In genomic region chr19:35557539-35558399, GRCh38 we compare ENCODE assay signal across 7 cellular contexts. TPM values are rescaled to one million over a fixed set of nuclear protein-coding genes. Genes with fewer than 3 reads are reported as not detected.
DNase-seq lines count a peak whose midpoint lies in the region; ATAC-seq, FAIRE-seq and TF ChIP-seq lines count a peak whose summit lies in the region.

No MANE protein-coding gene starts in this region.

- H3K9me3 ChIP-seq in iPS-20b (ENCODE audit: insufficient read depth, low read depth, low read length), result no peaks in the 10 kb centered on the region

- no peak for TF ChIP-seq CTCF in astrocyte of the cerebellum (IDR thresholded peaks at IDR 0.05; ENCODE audit: low read depth, low read length, missing control alignments)

- in situ Hi-C loops in SK-MEL-5 (cut with HindIII; ENCODE audit: low pct_unique_long_range_greater_than_20kb, low sequenced_read_pairs) (no loop called here), astrocyte of the cerebellum (cut with HindIII; ENCODE audit: low sequenced_read_pairs) (no loop called here)

- peaks cover 50% of the 10 kb centered on the region for H3K27me3 ChIP-seq in iPS-20b (ENCODE audit: insufficient read depth, low read length)

- no peak for ATAC-seq in HG03460 (IDR thresholded peaks at IDR 0.05; ENCODE audit: unreplicated experiment)

- no peaks in the 10 kb centered on the region for H3K36me3 ChIP-seq in iPS-20b (ENCODE audit: insufficient read depth, low read depth, low read length)

- H3K4me3 ChIP-seq in astrocyte of the cerebellum (ENCODE audit: low read depth, low read length) (peak overlapping the region; percentile 36), iPS-20b (ENCODE audit: low read length) (peak overlapping the region; percentile 84)

- H3K4me1 ChIP-seq in iPS-20b (ENCODE audit: insufficient read depth, low read length), result no peaks in the 10 kb centered on the region

- no peak overlapping the region for H3K27ac ChIP-seq in iPS-20b (ENCODE audit: low read length)

- DNase-seq in GM18507 (ENCODE audit: extremely low spot score, insufficient read length, low read depth), result peak; percentile 20
- DNase-seq in SK-MEL-5 (ENCODE audit: low read depth, low spot score), result peak; percentile 91
- no peak for DNase-seq in astrocyte of the cerebellum (ENCODE audit: low read depth)
- DNase-seq in stimulated activated CD4-positive, alpha-beta T cell treated with anti-CD3 and anti-CD28 coated beads, Interleukin-15, amount 100 ng/mL, for 48 hours (ENCODE audit: low read depth in 2 of 2), result peak; percentile 35 to 46
- DNase-seq in SIG-M5 (lab: John Stamatoyannopoulos, UW), result no peak

- FAIRE-seq in GM18507 (lab: Jason Lieb, UNC), result peak; percentile 38

- H3K9ac ChIP-seq in iPS-20b (ENCODE audit: low read depth, low read length), result peak overlapping the region; percentile 64; the same call in 1 of the 2 replicates

RNA-seq across cellular contexts. Expression of gene ATP4A, which starts 5.7 kb away (rescaled TPM):
- not detected in 2 replicates for total RNA-seq in SK-MEL-5 (2014; rRNA removed; shearing (Covaris generic))
- 0.03 and 0.11 TPM in 2 replicates for polyA plus RNA-seq in SK-MEL-5 (2015; cell fraction: cytosol; rRNA removed)
- polyA plus RNA-seq in SK-MEL-5 (2015; cell fraction: nucleus; rRNA removed), result 0.15 and 1.1 TPM in 2 replicates

RNA-seq across cellular contexts. Expression of gene TMEM147, which starts 12.3 kb away (rescaled TPM):
- 582 and 591 TPM in 2 replicates for total RNA-seq in SK-MEL-5 (2014; rRNA removed; shearing (Covaris generic))
- polyA plus RNA-seq in SK-MEL-5 (2015; cell fraction: cytosol; rRNA removed), result 328 and 445 TPM in 2 replicates
- 215 and 307 TPM in 2 replicates for polyA plus RNA-seq in SK-MEL-5 (2015; cell fraction: nucleus; rRNA removed)

RNA-seq across cellular contexts. Expression of gene GAPDHS, which starts 24.5 kb away (rescaled TPM):
- total RNA-seq in SK-MEL-5 (2014; rRNA removed; shearing (Covaris generic)), result 3.2 and 3.6 TPM in 2 replicates
- polyA plus RNA-seq in SK-MEL-5 (2015; cell fraction: cytosol; rRNA removed), result 2.6 and 3.7 TPM in 2 replicates
- 2.8 and 2.9 TPM in 2 replicates for polyA plus RNA-seq in SK-MEL-5 (2015; cell fraction: nucleus; rRNA removed)

RNA-seq across cellular contexts. Expression of gene PMIS2, which starts 28.2 kb away (rescaled TPM):
- not detected in 2 replicates for total RNA-seq in SK-MEL-5 (2014; rRNA removed; shearing (Covaris generic))
- polyA plus RNA-seq in SK-MEL-5 (2015; cell fraction: cytosol; rRNA removed), result not detected in 2 replicates
- polyA plus RNA-seq in SK-MEL-5 (2015; cell fraction: nucleus; rRNA removed), result not detected in 2 replicates

RNA-seq across cellular contexts. Expression of gene SBSN, which starts 29.7 kb away (rescaled TPM):
- total RNA-seq in SK-MEL-5 (2014; rRNA removed; shearing (Covaris generic)), result 0.11 TPM in 1 of 2 replicates, not detected in the other
- polyA plus RNA-seq in SK-MEL-5 (2015; cell fraction: cytosol; rRNA removed), result 0.11 TPM in 1 of 2 replicates, not detected in the other
- not detected in 2 replicates for polyA plus RNA-seq in SK-MEL-5 (2015; cell fraction: nucleus; rRNA removed)

Comparison
In these comparisons a context has a peak if more than half of its experiments do, and no peak if none do; other contexts are left out.
1. DNase-seq: peak in GM18507 (single experiment), SK-MEL-5 (single experiment) and stimulated activated CD4-positive, alpha-beta T cell treated with anti-CD3 and anti-CD28 coated beads, Interleukin-15, amount 100 ng/mL, for 48 hours (2 of 2); none in astrocyte of the cerebellum (single experiment) and SIG-M5 (single experiment).